9 cellular contexts compared by ENCODE assay signal in genomic region chr6:157762636-157763035, GRCh38.
DNase-seq lines count a peak whose midpoint lies in the region; ATAC-seq, FAIRE-seq and TF ChIP-seq lines count a peak whose summit lies in the region.
"Had no signal": no experiment of that assay in that cellular context is flagged by ENCODE, and none has a peak within 500 bp of the region (broad histone marks: within the 10 kb centered on the region; RNA-seq: fewer than 3 reads in every experiment).

No MANE protein-coding gene starts in this region.

- peak overlapping the region; percentile 17 for H3K4ac ChIP-seq in H1 (replicated peaks; ENCODE audit: insufficient read length, low read depth, low read length)

- H3K79me1 ChIP-seq in H1 (ENCODE audit: low read depth, low read length), result no peaks in the 10 kb centered on the region

- H3K27ac ChIP-seq in SK-N-SH (ENCODE audit: low read depth in 2 of 2, low read length in 1 of 2), result peak overlapping the region in 1 of 2 experiments; percentile 95; a peak in 1 of 4 replicates
- peak overlapping the region; percentile 94 for H3K27ac ChIP-seq in Panc1 (ENCODE audit: low read length)
- no peak overlapping the region for H3K27ac ChIP-seq in H1 (ENCODE audit: low read depth, low read length)
- peak overlapping the region; percentile 99 for H3K27ac ChIP-seq in smooth muscle cell (ENCODE audit: low read depth)

- H3K4me1 ChIP-seq in SK-N-SH (ENCODE audit: control insufficient read depth in 1 of 2, insufficient read depth in 2 of 2, low read depth in 1 of 2, low read length in 1 of 2), result peaks cover 17 to 32% of the 10 kb centered on the region in 2 experiments
- peaks cover 62% of the 10 kb centered on the region for H3K4me1 ChIP-seq in Panc1 (ENCODE audit: control insufficient read depth, insufficient read depth, low read length)
- H3K4me1 ChIP-seq in H1 (replicated peaks in 1 of 4; ENCODE audit: control insufficient read depth in 3 of 4, insufficient read depth in 4 of 4, low read length in 3 of 4), result peaks cover 11 to 15% (median 13%) of the 10 kb centered on the region in 4 experiments; a peak in 6 of 7 replicates
- peaks cover 5% of the 10 kb centered on the region for H3K4me1 ChIP-seq in smooth muscle cell (ENCODE audit: low read depth)

- no peak for DNase-seq in SK-N-SH
- DNase-seq in Panc1 (ENCODE audit: low read depth, low spot score), result no peak
- no peak for DNase-seq in H1 (ENCODE audit: low read depth in 1 of 2, low spot score in 2 of 2)
- no peak for DNase-seq in smooth muscle cell (lab: John Stamatoyannopoulos, UW; ENCODE audit: unreplicated experiment)
- DNase-seq in NCI-H1417 (lab: John Stamatoyannopoulos, UW), result no peak
- DNase-seq in ecto neural progenitor cell (ENCODE audit: low spot score), result no peak
- no peak for DNase-seq in SIG-M5 (lab: John Stamatoyannopoulos, UW)
- DNase-seq: activated CD4-positive, alpha-beta T cell treated with anti-CD3 and anti-CD28 coated beads, Interleukin-2, amount 50 U/mL, for 48 hours had no signal

- no peak for TF ChIP-seq POLR2A in H1 (IDR thresholded peaks at IDR 0.05; ENCODE audit: control extremely low read depth in 1 of 2, low read depth in 2 of 2, low read length in 2 of 2)

- no peak for FAIRE-seq in H1 (lab: Jason Lieb, UNC)

- TF ChIP-seq EP300 in SK-N-SH (IDR thresholded peaks at IDR 0.05; ENCODE audit: borderline replicate concordance in 1 of 2, low read depth in 1 of 2, low read length in 1 of 2) (no peak), H1 (IDR thresholded peaks at IDR 0.05; ENCODE audit: borderline replicate concordance in 1 of 2, low read depth in 2 of 2, low read length in 2 of 2) (no peak)

- no peaks in the 10 kb centered on the region for H3K23me2 ChIP-seq in H1 (ENCODE audit: low read depth, low read length)

- H3K27me3 ChIP-seq in SK-N-SH (ENCODE audit: insufficient read depth) (no peaks in the 10 kb centered on the region), Panc1 (ENCODE audit: control insufficient read depth, insufficient read depth, low read length) (no peaks in the 10 kb centered on the region), H1 (replicated peaks in 1 of 4; ENCODE audit: control insufficient read depth in 3 of 4, extremely low read depth in 1 of 4, insufficient read depth in 3 of 4, low read length in 3 of 4) (no peaks in the 10 kb centered on the region), smooth muscle cell (ENCODE audit: low read depth) (no peaks in the 10 kb centered on the region)

- H3F3A ChIP-seq in SK-N-SH (replicated peaks; ENCODE audit: insufficient read depth) (peaks cover 32% of the 10 kb centered on the region), smooth muscle cell (ENCODE audit: low read depth) (peaks cover 20% of the 10 kb centered on the region)

- peak overlapping the region; percentile 78; the same call in 1 of the 2 replicates for H2AK5ac ChIP-seq in H1 (ENCODE audit: low read depth, low read length)

- no peak overlapping the region; the same call in 1 of the 2 replicates for H4K8ac ChIP-seq in H1 (ENCODE audit: extremely low read depth, insufficient read depth, low read length)

- CTCF ChIA-PET in SK-N-SH (lab: Yijun Ruan, JAX) (interaction anchor here (0.6 to 2.4 kb wide), 3 partner anchors 9 to 322 kb away, joined by 3 to 11 read pairs (median 7); no protein-coding TSS in a partner anchor), Panc1 (lab: Charles Lee) (interaction anchor here (0.6 to 0.9 kb wide), 3 partner anchors 9 to 76 kb away, joined by 3 to 5 read pairs (median 4); no protein-coding TSS in a partner anchor), H1 (lab: Charles Lee; ENCODE audit: partially characterized antibody) (interaction anchor here (0.6 to 4.2 kb wide), 18 partner anchors 9 to 310 kb away, joined by 3 to 18 read pairs (median 4); no protein-coding TSS in a partner anchor)

- H2BK120ac ChIP-seq in H1 (replicated peaks; ENCODE audit: low read depth, low read length), result no peak overlapping the region

- TF ChIP-seq RAD21 in SK-N-SH (IDR thresholded peaks at IDR 0.05; ENCODE audit: low read length) (no peak), H1 (IDR thresholded peaks at IDR 0.05 in 1 of 2, conservative IDR thresholded peaks at IDR 0.05 in 1 of 2; ENCODE audit: low read depth in 2 of 2, low read length in 2 of 2) (peak in 1 of 2 experiments; percentile 26; a peak in 2 of 4 replicates)

- H3K9ac ChIP-seq in SK-N-SH (no peak overlapping the region), H1 (replicated peaks in 1 of 4; ENCODE audit: extremely low read depth in 1 of 4, low read depth in 3 of 4, low read length in 3 of 4) (no peak overlapping the region), smooth muscle cell (ENCODE audit: low read depth) (peak overlapping the region; percentile 97)

- no TSS peak for BruUV-seq in Panc1 (replicated peaks; lab: Mats Ljungman, UMichigan)

- intact Hi-C loops in Panc1 (cut with micrococcal nuclease; ENCODE audit: unreplicated experiment), result no loop called here

- H3K79me2 ChIP-seq in SK-N-SH (ENCODE audit: insufficient read depth), result no peaks in the 10 kb centered on the region
- no peaks in the 10 kb centered on the region for H3K79me2 ChIP-seq in H1 (ENCODE audit: control insufficient read depth in 1 of 2, insufficient read depth in 2 of 2, low read length in 2 of 2)
- no peaks in the 10 kb centered on the region for H3K79me2 ChIP-seq in smooth muscle cell (ENCODE audit: low read depth)

- H2AFZ ChIP-seq in SK-N-SH (ENCODE audit: low read depth) (no peak overlapping the region), H1 (ENCODE audit: low read length) (no peak overlapping the region), smooth muscle cell (ENCODE audit: low read depth) (no peak overlapping the region)

- H3K18ac ChIP-seq in H1 (ENCODE audit: extremely low read depth, low read length), result peak overlapping the region; percentile 72; the same call in 1 of the 2 replicates

- 86% methylated on average over 7 of the region's 7 CpGs for WGBS in SK-N-SH (ENCODE audit: low lambda C conversion rate)
- 60% methylated on average over 7 of the region's 7 CpGs; no CpG with 5 or more reads in 1 of the 2 experiments for WGBS in H1 (ENCODE audit: extremely low coverage in 1 of 2, insufficient coverage in 1 of 2, insufficient read length in 1 of 2, insufficient replicate concordance in 2 of 2, low coverage in 1 of 2, low lambda C conversion rate in 2 of 2, missing lambda C conversion rate in 1 of 2), 2 experiments
- 58% methylated on average over 7 of the region's 7 CpGs for WGBS in smooth muscle cell (ENCODE audit: low lambda C conversion rate)

- no peak overlapping the region for H3K14ac ChIP-seq in H1 (ENCODE audit: insufficient read length)

- no peak overlapping the region for H3K4me3 ChIP-seq in SK-N-SH (ENCODE audit: low read depth in 2 of 2, low read length in 1 of 2)
- H3K4me3 ChIP-seq in Panc1 (ENCODE audit: low read depth in 2 of 2, low read length in 2 of 2), result no peak overlapping the region
- H3K4me3 ChIP-seq in H1 (ENCODE audit: extremely low read depth in 1 of 4, insufficient read depth in 2 of 4, low read depth in 3 of 4, low read length in 4 of 4), result no peak overlapping the region
- no peak overlapping the region for H3K4me3 ChIP-seq in smooth muscle cell

- ATAC-seq in SK-N-SH treated with all-trans-retinoic acid at 6 μM for 48 hours, result no peak
- no peak for ATAC-seq in Panc1

- POLR2A ChIA-PET in SK-N-SH (lab: Yijun Ruan, JAX) (no interaction called here), Panc1 (lab: Charles Lee) (interaction anchor here (0.6 kb wide), 1 partner anchor 788 kb away, joined by 10 read pairs; no protein-coding TSS in a partner anchor), H1 (lab: Charles Lee; ENCODE audit: partially characterized antibody) (interaction anchor here (1.0 kb wide), 1 partner anchor 777 kb away, joined by 4 read pairs; no protein-coding TSS in a partner anchor)

- no peak overlapping the region for H3K23ac ChIP-seq in H1 (ENCODE audit: insufficient read length)

- H3K36me3 ChIP-seq in SK-N-SH (replicated peaks in 1 of 2; ENCODE audit: control insufficient read depth in 1 of 2, insufficient read depth in 2 of 2, low read length in 1 of 2) (no peaks in the 10 kb centered on the region), Panc1 (ENCODE audit: control insufficient read depth, insufficient read depth, low read length) (no peaks in the 10 kb centered on the region), H1 (ENCODE audit: control insufficient read depth in 2 of 4, insufficient read depth in 4 of 4, low read length in 3 of 4) (no peaks in the 10 kb centered on the region), smooth muscle cell (ENCODE audit: low read depth) (no peaks in the 10 kb centered on the region)

- no peaks in the 10 kb centered on the region for H3K9me2 ChIP-seq in SK-N-SH

- no peak overlapping the region for H3K56ac ChIP-seq in H1 (replicated peaks; ENCODE audit: insufficient read length, low read depth, low read length)

- H3K4me2 ChIP-seq in SK-N-SH, result peak overlapping the region; percentile 63; the same call in 1 of the 2 replicates
- H3K4me2 ChIP-seq in H1 (ENCODE audit: insufficient read depth in 1 of 2, low read depth in 2 of 2, low read length in 2 of 2), result peak overlapping the region in 1 of 2 experiments; percentile 29; a peak in 2 of 4 replicates
- peak overlapping the region; percentile 81 for H3K4me2 ChIP-seq in smooth muscle cell

- no peak overlapping the region for H4K5ac ChIP-seq in H1 (ENCODE audit: insufficient read length, low read depth, low read length)

- H2BK15ac ChIP-seq in H1 (ENCODE audit: low read length), result no peak overlapping the region

- H2BK5ac ChIP-seq in H1 (ENCODE audit: low read depth, low read length), result peak overlapping the region; percentile 94; the same call in 1 of the 2 replicates

- in situ Hi-C loops in Panc1 (cut with HindIII; ENCODE audit: low pct_unique_long_range_greater_than_20kb, low sequenced_read_pairs), result loop anchor here (25.0 kb wide), 1 partner anchor 100 kb away; no protein-coding TSS in a partner anchor

- H3K9me3 ChIP-seq in SK-N-SH, result no peaks in the 10 kb centered on the region
- H3K9me3 ChIP-seq in Panc1 (ENCODE audit: control insufficient read depth, insufficient read depth, low read depth, low read length), result no peaks in the 10 kb centered on the region
- H3K9me3 ChIP-seq in H1 (ENCODE audit: insufficient read depth in 2 of 2, low read depth in 1 of 2, low read length in 1 of 2), result no peaks in the 10 kb centered on the region
- H3K9me3 ChIP-seq in smooth muscle cell (replicated peaks; ENCODE audit: low read depth), result no peaks in the 10 kb centered on the region

- peak; percentile 31 for TF ChIP-seq CTCF in SK-N-SH (IDR thresholded peaks at IDR 0.05)
- no peak; the same call in 1 of the 2 replicates for TF ChIP-seq CTCF in Panc1 (IDR thresholded peaks at IDR 0.05)
- peak in 1 of 3 experiments; percentile 22; a peak in 2 of 4 replicates for TF ChIP-seq CTCF in H1 (IDR thresholded peaks at IDR 0.05; ENCODE audit: control extremely low read depth in 1 of 3, insufficient read depth in 1 of 3, low read depth in 1 of 3, low read length in 3 of 3)
- no peak for TF ChIP-seq CTCF in smooth muscle cell (IDR thresholded peaks at IDR 0.05; ENCODE audit: borderline replicate concordance, insufficient read depth, poor library complexity, severe bottlenecking)

- no peak overlapping the region for H4K91ac ChIP-seq in H1 (replicated peaks; ENCODE audit: insufficient read length, low read length)

- no peaks in the 10 kb centered on the region for H4K20me1 ChIP-seq in SK-N-SH (ENCODE audit: insufficient read depth)
- H4K20me1 ChIP-seq in H1 (replicated peaks in 1 of 2; ENCODE audit: control insufficient read depth in 1 of 2, insufficient read depth in 2 of 2, low read length in 2 of 2), result no peaks in the 10 kb centered on the region
- H4K20me1 ChIP-seq in smooth muscle cell (ENCODE audit: low read depth), result no peaks in the 10 kb centered on the region

- peak overlapping the region; percentile 97; the same call in 1 of the 2 replicates for H2BK20ac ChIP-seq in H1 (ENCODE audit: low read length)

- peak overlapping the region; percentile 78; the same call in 1 of the 2 replicates for H2BK12ac ChIP-seq in H1 (ENCODE audit: low read depth, low read length)
